ENCODE assay signal across 8 cellular contexts in the genomic region with DNA sequence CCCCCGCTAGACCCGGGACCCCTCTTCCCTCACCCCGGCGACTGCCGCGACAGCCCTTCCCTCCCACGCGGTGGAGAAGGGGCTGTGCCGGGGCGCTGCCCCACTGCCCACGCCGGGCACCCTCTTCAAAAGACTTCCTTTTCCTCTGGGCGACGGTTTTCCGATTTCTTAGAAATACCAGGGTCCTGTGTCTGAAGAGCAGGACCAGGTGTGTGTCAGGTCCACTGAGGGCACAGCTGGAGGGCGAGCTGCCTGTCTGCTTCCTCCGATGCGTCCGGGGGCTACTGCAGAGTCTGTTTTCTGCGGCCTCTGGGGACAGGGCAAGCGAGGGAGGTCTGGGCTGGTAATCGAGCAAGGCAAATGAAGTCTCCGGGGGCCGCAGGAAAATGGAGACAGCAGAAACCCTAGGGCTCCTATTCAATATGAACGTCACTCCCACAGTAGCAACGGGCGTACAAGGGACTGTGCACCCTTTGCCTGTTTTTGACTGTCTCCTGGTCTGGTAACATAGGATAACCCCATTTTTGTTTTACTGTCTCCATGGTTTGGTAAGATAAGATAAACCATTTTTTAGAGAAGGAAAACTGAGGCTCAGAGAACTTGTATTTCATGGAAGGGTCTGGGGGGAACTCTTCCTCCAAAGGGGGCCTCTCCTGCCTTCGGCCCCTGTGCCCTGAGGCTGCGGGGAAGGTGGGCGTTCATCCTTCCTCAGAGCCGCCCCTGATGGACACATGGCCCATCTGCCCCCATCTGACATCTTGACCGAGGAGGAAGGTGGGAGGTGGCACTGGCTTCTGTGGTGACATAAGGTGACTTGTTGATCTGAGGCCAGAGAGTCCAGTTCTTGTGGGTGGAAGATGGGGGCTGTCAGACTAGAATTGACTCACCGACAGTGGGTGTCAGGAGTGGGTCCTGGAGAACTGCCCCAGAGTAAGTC. TPM values are rescaled to one million over a fixed set of nuclear protein-coding genes. Genes with fewer than 3 reads are reported as not detected.
DNase-seq lines count a peak whose midpoint lies in the region; ATAC-seq and TF ChIP-seq lines count a peak whose summit lies in the region.

No MANE protein-coding gene starts in this region.

- H3K36me3 ChIP-seq in transverse colon: no peaks in the 10 kb centered on the region

- H3K36me3 Mint-ChIP-seq in Calu3 (ENCODE audit: insufficient read depth, unreplicated experiment): peaks cover 8% of the 10 kb centered on the region
- H3K36me3 Mint-ChIP-seq in activated naive CD4-positive, alpha-beta T cell treated with anti-CD3 and anti-CD28 coated beads, Interleukin-2, amount 50 U/mL, for 72 hours: peaks cover 23 to 44% of the 10 kb centered on the region in 2 donors

- H3K4me1 Mint-ChIP-seq in Calu3 (ENCODE audit: low read depth, unreplicated experiment): peaks cover 19% of the 10 kb centered on the region

- intact Hi-C loops in Calu3 (cut with micrococcal nuclease; ENCODE audit: unreplicated experiment): no loop called here
- intact Hi-C loops in transverse colon (cut with DNase I; ENCODE audit: low total_unique reads): no loop called here

- no peaks in the 10 kb centered on the region for H3K27me3 ChIP-seq in transverse colon

- H3K4me3 Mint-ChIP-seq in Calu3 (ENCODE audit: low read depth, unreplicated experiment): peak overlapping the region; percentile 56

- H3K4me3 ChIP-seq in transverse colon: peak overlapping the region; percentile 49 to 89 (median 68)

- H3K4me1 ChIP-seq in transverse colon: peaks cover 0 to 31% (median 15%) of the 10 kb centered on the region in 4 donors

- no peak for TF ChIP-seq EP300 in transverse colon (IDR thresholded peaks at IDR 0.05; ENCODE audit: low read depth)

- WGBS in transverse colon (ENCODE audit: low coverage in 1 of 2), 2 donors: 43 to 60% methylated on average over 1 to 32 of the region's 33 CpGs

- H3K9me3 Mint-ChIP-seq in Calu3 (ENCODE audit: low read depth, unreplicated experiment): no peaks in the 10 kb centered on the region
- peaks cover 4 to 5% of the 10 kb centered on the region in 2 donors for H3K9me3 Mint-ChIP-seq in activated naive CD4-positive, alpha-beta T cell treated with anti-CD3 and anti-CD28 coated beads, Interleukin-2, amount 50 U/mL, for 72 hours

- BruUV-seq in Calu3 (replicated peaks; lab: Mats Ljungman, UMichigan): no TSS peak

- DNase-seq in Calu3: no peak
- DNase-seq in activated naive CD4-positive, alpha-beta T cell treated with anti-CD3 and anti-CD28 coated beads, Interleukin-2, amount 50 U/mL, for 72 hours (ENCODE audit: low spot score in 2 of 2): no peak
- no peak for DNase-seq in left lobe of liver (ENCODE audit: low spot score)
- no peak for DNase-seq in transverse colon
- no peak for DNase-seq in SKM-1 (lab: John Stamatoyannopoulos, UW; ENCODE audit: unreplicated experiment)

- ATAC-seq in HG02678 (IDR thresholded peaks at IDR 0.05; ENCODE audit: unreplicated experiment): peak; percentile 25
- ATAC-seq in activated naive CD4-positive, alpha-beta T cell treated with anti-CD3 and anti-CD28 coated beads, Interleukin-2, amount 50 U/mL, for 72 hours: peak in 1 of 2 donors; percentile 4
- peak; percentile 24 for ATAC-seq in left lobe of liver
- no peak for ATAC-seq in HG03460 (IDR thresholded peaks at IDR 0.05; ENCODE audit: unreplicated experiment)
- no peak for ATAC-seq in activated CD4-positive, CD25-positive, alpha-beta regulatory T cell treated with anti-CD3 and anti-CD28 coated beads, Interleukin-2, amount 50 U/mL, for 24 hours

- TF ChIP-seq POLR2A in transverse colon (IDR thresholded peaks at IDR 0.05): no peak

- H3K9me3 ChIP-seq in transverse colon: no peaks in the 10 kb centered on the region

- no peak overlapping the region for H3K27ac Mint-ChIP-seq in Calu3 (ENCODE audit: unreplicated experiment)
- H3K27ac Mint-ChIP-seq in activated naive CD4-positive, alpha-beta T cell treated with anti-CD3 and anti-CD28 coated beads, Interleukin-2, amount 50 U/mL, for 72 hours: peak overlapping the region; percentile 96 to 99

- H3K27ac ChIP-seq in transverse colon: peak overlapping the region; percentile 83 to 87 (median 86)

- in situ Hi-C loops in transverse colon (cut with MboI; ENCODE audit: low pct_ligation_motif_present in 1 of 4, low pct_unique_long_range_greater_than_20kb in 1 of 4, low sequenced_read_pairs in 3 of 4): no loop called here

- CTCF ChIA-PET in Calu3 (lab: Charles Lee): no interaction called here

- H3K27me3 Mint-ChIP-seq in Calu3 (ENCODE audit: unreplicated experiment): no peaks in the 10 kb centered on the region

- TF ChIP-seq CTCF in Calu3 (IDR thresholded peaks at IDR 0.05; ENCODE audit: unreplicated experiment) (no peak), transverse colon (IDR thresholded peaks at IDR 0.05) (no peak)

RNA-seq across cellular contexts. Expression of a gene that starts 1.0 kb away (rescaled TPM):
- total RNA-seq in Calu3 (2022): 1.3 and 2.9 TPM in 2 replicates
- 100 to 1,000 TPM in 1 of 2 donors, 10 to 100 TPM in 1; 98.1 to 143 TPM for total RNA-seq in activated naive CD4-positive, alpha-beta T cell treated with anti-CD3 and anti-CD28 coated beads, Interleukin-2, amount 50 U/mL, for 72 hours
- total RNA-seq in left lobe of liver: 16.8 TPM
- total RNA-seq in transverse colon: 10 to 100 TPM; 11.1 to 17.3 (median 15.3) TPM

Comparison
In these comparisons a context has a peak if more than half of its experiments do, and no peak if none do; other contexts are left out.
1. ATAC-seq: peak in HG02678 (single experiment) and left lobe of liver (single experiment); none in HG03460 (single experiment) and activated CD4-positive, CD25-positive, alpha-beta regulatory T cell treated with anti-CD3 and anti-CD28 coated beads, Interleukin-2, amount 50 U/mL, for 24 hours (0 of 2).